Comparison of ENCODE assay signal across 1 cellular context in the genomic region with DNA sequence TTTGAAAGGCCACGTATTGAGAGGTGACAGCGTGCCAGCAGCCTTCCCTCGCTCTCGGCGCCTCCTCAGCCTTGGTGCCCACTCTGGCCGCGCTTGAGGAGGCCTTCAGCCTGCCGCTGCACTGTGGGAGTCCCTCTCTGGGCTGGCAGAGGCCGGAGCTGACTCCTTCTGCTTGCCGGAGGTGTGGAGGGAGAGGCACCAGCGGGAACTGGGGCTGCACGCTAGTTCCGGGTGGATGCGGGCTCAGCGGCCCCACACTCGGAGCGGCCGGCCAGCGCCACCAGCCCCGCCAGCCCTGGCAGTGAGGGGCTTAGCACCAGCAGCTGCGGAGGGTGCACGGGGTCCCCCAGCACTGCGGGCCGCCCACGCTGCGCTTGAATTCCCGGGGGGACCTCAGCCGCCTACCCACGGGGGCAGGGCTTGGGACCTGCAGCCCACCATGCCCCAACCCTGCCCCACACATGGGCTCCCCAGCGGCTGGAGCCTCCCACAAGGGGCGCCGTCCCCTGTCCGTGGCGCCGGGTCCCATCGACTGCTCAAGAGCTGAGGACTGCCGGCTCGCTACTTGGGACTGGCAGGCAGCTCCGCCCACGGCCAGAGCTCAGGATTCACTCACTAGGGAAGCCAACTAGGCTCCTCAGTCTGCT.
TF ChIP-seq lines count a peak whose summit lies in the region.

No MANE protein-coding gene starts in this region.

TF ChIP-seq in WTC11, 78 proteins besides CTCF, POLR2A, EP300 and RAD21 (continued from another document):
- TF ChIP-seq, protein P1, sequence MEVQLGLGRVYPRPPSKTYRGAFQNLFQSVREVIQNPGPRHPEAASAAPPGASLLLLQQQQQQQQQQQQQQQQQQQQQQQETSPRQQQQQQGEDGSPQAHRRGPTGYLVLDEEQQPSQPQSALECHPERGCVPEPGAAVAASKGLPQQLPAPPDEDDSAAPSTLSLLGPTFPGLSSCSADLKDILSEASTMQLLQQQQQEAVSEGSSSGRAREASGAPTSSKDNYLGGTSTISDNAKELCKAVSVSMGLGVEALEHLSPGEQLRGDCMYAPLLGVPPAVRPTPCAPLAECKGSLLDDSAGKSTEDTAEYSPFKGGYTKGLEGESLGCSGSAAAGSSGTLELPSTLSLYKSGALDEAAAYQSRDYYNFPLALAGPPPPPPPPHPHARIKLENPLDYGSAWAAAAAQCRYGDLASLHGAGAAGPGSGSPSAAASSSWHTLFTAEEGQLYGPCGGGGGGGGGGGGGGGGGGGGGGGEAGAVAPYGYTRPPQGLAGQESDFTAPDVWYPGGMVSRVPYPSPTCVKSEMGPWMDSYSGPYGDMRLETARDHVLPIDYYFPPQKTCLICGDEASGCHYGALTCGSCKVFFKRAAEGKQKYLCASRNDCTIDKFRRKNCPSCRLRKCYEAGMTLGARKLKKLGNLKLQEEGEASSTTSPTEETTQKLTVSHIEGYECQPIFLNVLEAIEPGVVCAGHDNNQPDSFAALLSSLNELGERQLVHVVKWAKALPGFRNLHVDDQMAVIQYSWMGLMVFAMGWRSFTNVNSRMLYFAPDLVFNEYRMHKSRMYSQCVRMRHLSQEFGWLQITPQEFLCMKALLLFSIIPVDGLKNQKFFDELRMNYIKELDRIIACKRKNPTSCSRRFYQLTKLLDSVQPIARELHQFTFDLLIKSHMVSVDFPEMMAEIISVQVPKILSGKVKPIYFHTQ (CRISPR knock-in tag; IDR thresholded peaks at IDR 0.05), result no peak
- TF ChIP-seq NFATC4 (CRISPR knock-in tag; IDR thresholded peaks at IDR 0.05), result no peak
- TF ChIP-seq SP1 (CRISPR knock-in tag; conservative IDR thresholded peaks at IDR 0.05), result no peak
- TF ChIP-seq GTF2I (CRISPR knock-in tag; conservative IDR thresholded peaks at IDR 0.05), result no peak
